Comparison of ENCODE assay signal across 7 cellular contexts in the genomic region with DNA sequence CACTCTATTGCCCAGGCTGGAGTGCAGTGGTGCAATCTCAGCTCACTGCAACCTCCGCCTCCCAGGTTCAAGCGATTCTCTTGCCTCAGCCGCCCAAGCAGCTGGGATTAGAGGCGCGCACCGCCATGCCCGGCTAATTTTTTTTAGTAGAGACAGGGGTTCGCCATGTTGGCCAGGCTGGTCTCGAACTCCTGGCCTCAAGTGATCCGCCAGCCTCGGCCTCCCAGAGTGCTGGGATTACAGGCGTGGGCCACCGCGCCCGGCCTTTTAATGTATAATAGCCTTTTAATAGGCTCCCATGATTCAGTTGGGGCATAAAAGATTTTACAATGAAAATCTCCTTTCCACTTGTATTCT. TPM values are rescaled to one million over a fixed set of nuclear protein-coding genes. Genes with fewer than 3 reads are reported as not detected.
A peak's percentile ranks its signal among the peaks of the same experiment; 100 is the strongest.
DNase-seq lines count a peak whose midpoint lies in the region; ATAC-seq, FAIRE-seq and TF ChIP-seq lines count a peak whose summit lies in the region.
"Not testable (repeated sequence)": the region's sequence is repeated elsewhere in the genome, so short reads cannot be mapped to it uniquely, and the experiment has no call there.

No MANE protein-coding gene starts in this region.

- H3K9me3 ChIP-seq in HCT116 (ENCODE audit: control insufficient read depth in 1 of 2, insufficient read depth in 1 of 2, low read depth in 1 of 2, low read length in 2 of 2); GM12878 (replicated peaks; ENCODE audit: control insufficient read depth, insufficient read depth, low read length): not testable (repeated sequence)

- TF ChIP-seq CTCF in HCT116 (IDR thresholded peaks at IDR 0.05 in 2 of 3, conservative IDR thresholded peaks at IDR 0.05 in 1 of 3; ENCODE audit: borderline replicate concordance in 1 of 3, insufficient read depth in 1 of 3, low read depth in 2 of 3, low read length in 2 of 3); GM12878 (IDR thresholded peaks at IDR 0.05 in 2 of 3, conservative IDR thresholded peaks at IDR 0.05 in 1 of 3; ENCODE audit: control insufficient read depth in 2 of 3, extremely low read depth in 1 of 3, insufficient read depth in 1 of 3, low read depth in 3 of 3, low read length in 3 of 3); epithelial cell of proximal tubule (conservative IDR thresholded peaks at IDR 0.05; ENCODE audit: low read depth, low read length); kidney epithelial cell (IDR thresholded peaks at IDR 0.05; ENCODE audit: insufficient read depth, low read length, poor library complexity, severe bottlenecking): not testable (repeated sequence)
- peak; percentile 36 for TF ChIP-seq CTCF in nephron progenitor cell (IDR thresholded peaks at IDR 0.05)

- H3K79me2 ChIP-seq in HCT116 (ENCODE audit: insufficient read depth, low read length); GM12878 (ENCODE audit: control insufficient read depth, insufficient read depth, low read length): not testable (repeated sequence)

- H3K4me2 ChIP-seq in HCT116 (ENCODE audit: low read length) (peak overlapping the region; percentile 94), GM12878 (ENCODE audit: control insufficient read depth, insufficient read depth) (peak overlapping the region; percentile 58; the same call in 1 of the 2 replicates)

- H3K27me3 Mint-ChIP-seq in activated CD4-positive, alpha-beta T cell treated with anti-CD3 and anti-CD28 coated beads for 36 hours; nephron progenitor cell (ENCODE audit: low read depth, poor library complexity); stimulated activated memory B cell treated with anti-CD40 and anti-IgM and Interleukin-4, amounts not matched to agents 10 μg/mL and 1 μg/mL and 100 μg/mL, for 72 hours: not testable (repeated sequence)

- H3K4me1 Mint-ChIP-seq in activated CD4-positive, alpha-beta T cell treated with anti-CD3 and anti-CD28 coated beads for 36 hours: peaks cover 43% of the 10 kb centered on the region
- H3K4me1 Mint-ChIP-seq in nephron progenitor cell: peaks cover 32% of the 10 kb centered on the region
- H3K4me1 Mint-ChIP-seq in stimulated activated memory B cell treated with anti-CD40 and anti-IgM and Interleukin-4, amounts not matched to agents 10 μg/mL and 1 μg/mL and 100 μg/mL, for 72 hours: peaks cover 60% of the 10 kb centered on the region

- H3K27ac Mint-ChIP-seq in activated CD4-positive, alpha-beta T cell treated with anti-CD3 and anti-CD28 coated beads for 36 hours: peak overlapping the region; percentile 73
- H3K27ac Mint-ChIP-seq in nephron progenitor cell: not testable (repeated sequence)
- H3K27ac Mint-ChIP-seq in stimulated activated memory B cell treated with anti-CD40 and anti-IgM and Interleukin-4, amounts not matched to agents 10 μg/mL and 1 μg/mL and 100 μg/mL, for 72 hours: peak overlapping the region; percentile 92

- TF ChIP-seq RAD21 in HCT116 (IDR thresholded peaks at IDR 0.05; ENCODE audit: low read depth); GM12878 (IDR thresholded peaks at IDR 0.05; ENCODE audit: insufficient read depth, low read depth, low read length): not testable (repeated sequence)

- not testable (repeated sequence) for H3K9me2 ChIP-seq in HCT116 (ENCODE audit: insufficient read depth)

- H3K4me1 ChIP-seq in HCT116 (ENCODE audit: control insufficient read depth in 1 of 2, insufficient read depth in 2 of 2, low read length in 2 of 2) (peaks cover 28 to 43% of the 10 kb centered on the region in 2 experiments), GM12878 (ENCODE audit: control insufficient read depth, insufficient read depth, low read length) (peaks cover 12% of the 10 kb centered on the region)

- intact Hi-C loops in HCT116 (cut with micrococcal nuclease); activated CD4-positive, alpha-beta T cell treated with anti-CD3 and anti-CD28 coated beads for 36 hours (cut with DNase I, micrococcal nuclease); GM12878 (cut with micrococcal nuclease; ENCODE audit: unreplicated experiment): not testable (repeated sequence)

- H3K4me3 Mint-ChIP-seq in activated CD4-positive, alpha-beta T cell treated with anti-CD3 and anti-CD28 coated beads for 36 hours: peak overlapping the region; percentile 76
- peak overlapping the region; percentile 81 for H3K4me3 Mint-ChIP-seq in nephron progenitor cell
- H3K4me3 Mint-ChIP-seq in stimulated activated memory B cell treated with anti-CD40 and anti-IgM and Interleukin-4, amounts not matched to agents 10 μg/mL and 1 μg/mL and 100 μg/mL, for 72 hours: peak overlapping the region; percentile 82

- in situ Hi-C loops in GM12878 (cut with MboI): not testable (repeated sequence)

- H3K4me3 ChIP-seq in HCT116 (replicated peaks in 1 of 2; ENCODE audit: low read depth in 1 of 2, low read length in 2 of 2): peak overlapping the region; percentile 79 to 80
- peak overlapping the region; percentile 37; the same call in 1 of the 2 replicates for H3K4me3 ChIP-seq in GM12878
- peak overlapping the region; percentile 56 for H3K4me3 ChIP-seq in epithelial cell of proximal tubule (ENCODE audit: low read depth, low read length)
- H3K4me3 ChIP-seq in kidney epithelial cell (ENCODE audit: low read depth, low read length): peak overlapping the region; percentile 30

- H3K36me3 ChIP-seq in HCT116 (ENCODE audit: control insufficient read depth in 1 of 2, insufficient read depth in 2 of 2, low read length in 2 of 2); GM12878 (ENCODE audit: control insufficient read depth in 2 of 2, insufficient read depth in 2 of 2, low read length in 1 of 2); kidney epithelial cell (ENCODE audit: control insufficient read depth, insufficient read depth, low read length): not testable (repeated sequence)

- not testable (repeated sequence) for TF ChIP-seq EP300 in GM12878 (IDR thresholded peaks at IDR 0.05; ENCODE audit: borderline replicate concordance in 1 of 2, control insufficient read depth in 1 of 2, low read depth in 2 of 2, low read length in 2 of 2)

- POLR2A ChIA-PET in HCT116 (lab: Charles Lee): interaction anchor here (0.9 to 3.4 kb wide), 9 partner anchors 11 to 77 kb away, joined by 3 to 23 read pairs (median 4); a partner anchor contains a TSS
- POLR2A ChIA-PET in activated CD4-positive, alpha-beta T cell treated with anti-CD3 and anti-CD28 coated beads for 36 hours (lab: Charles Lee); GM12878 (lab: Charles Lee): not testable (repeated sequence)

- not testable (repeated sequence) for H2AFZ ChIP-seq in HCT116 (ENCODE audit: low read depth, low read length, poor library complexity, severe bottlenecking)
- H2AFZ ChIP-seq in GM12878 (ENCODE audit: control insufficient read depth, low read depth, low read length): peak overlapping the region; percentile 84; the same call in 1 of the 2 replicates

- ATAC-seq in HCT116: peak; percentile 43
- ATAC-seq in activated CD4-positive, alpha-beta T cell treated with anti-CD3 and anti-CD28 coated beads for 36 hours; GM12878; stimulated activated memory B cell treated with anti-CD40 and anti-IgM and Interleukin-4, amounts not matched to agents 10 μg/mL and 1 μg/mL and 100 μg/mL, for 72 hours: not testable (repeated sequence)

- SMC1A ChIA-PET in GM12878 (lab: Charles Lee; ENCODE audit: uncharacterized antibody, unreplicated experiment): not testable (repeated sequence)

- CTCF ChIA-PET in HCT116 (lab: Charles Lee); activated CD4-positive, alpha-beta T cell treated with anti-CD3 and anti-CD28 coated beads for 36 hours (lab: Charles Lee): not testable (repeated sequence)
- CTCF ChIA-PET in GM12878 (lab: Yijun Ruan, JAX): interaction anchor here (0.9 kb wide), 1 partner anchor 45 kb away, joined by 3 read pairs; no protein-coding TSS in a partner anchor

- DNase-seq in HCT116 (ENCODE audit: low read depth, low spot score); activated CD4-positive, alpha-beta T cell treated with anti-CD3 and anti-CD28 coated beads for 36 hours; GM12878 (ENCODE audit: low read depth, low spot score); epithelial cell of proximal tubule (ENCODE audit: low read depth); kidney epithelial cell (ENCODE audit: low read depth); nephron progenitor cell: not testable (repeated sequence)

- H4K20me1 ChIP-seq in HCT116 (ENCODE audit: insufficient read depth); GM12878 (ENCODE audit: control insufficient read depth, insufficient read depth): not testable (repeated sequence)

- H3K27ac ChIP-seq in HCT116 (ENCODE audit: low read depth, low read length): peak overlapping the region; percentile 86
- H3K27ac ChIP-seq in GM12878 (ENCODE audit: control insufficient read depth, insufficient read depth): not testable (repeated sequence)

- H3K9me3 Mint-ChIP-seq in activated CD4-positive, alpha-beta T cell treated with anti-CD3 and anti-CD28 coated beads for 36 hours (ENCODE audit: low read depth); nephron progenitor cell; stimulated activated memory B cell treated with anti-CD40 and anti-IgM and Interleukin-4, amounts not matched to agents 10 μg/mL and 1 μg/mL and 100 μg/mL, for 72 hours: not testable (repeated sequence)

- not testable (repeated sequence) for H3K27me3 ChIP-seq in HCT116 (ENCODE audit: insufficient read depth, low read length); GM12878 (replicated peaks in 1 of 2; ENCODE audit: control insufficient read depth in 2 of 2, insufficient read depth in 2 of 2, low read length in 1 of 2); kidney epithelial cell (ENCODE audit: control insufficient read depth, insufficient read depth, low read length)

- not testable (repeated sequence) for FAIRE-seq in GM12878 (lab: Jason Lieb, UNC)

- BruUV-seq in HCT116 (replicated peaks; lab: Mats Ljungman, UMichigan): TSS peak; percentile 96
- BruUV-seq in GM12878 (replicated peaks; lab: Mats Ljungman, UMichigan): not testable (repeated sequence)

- H3K9ac ChIP-seq in HCT116 (ENCODE audit: low read length): peak overlapping the region; percentile 83
- H3K9ac ChIP-seq in GM12878 (ENCODE audit: control insufficient read depth, insufficient read depth, low read length): not testable (repeated sequence)

- not testable (repeated sequence) for TF ChIP-seq POLR2A in HCT116 (IDR thresholded peaks at IDR 0.05; ENCODE audit: borderline replicate concordance, extremely low read depth, insufficient read depth, insufficient read length); GM12878 (IDR thresholded peaks at IDR 0.05; ENCODE audit: low read depth, low read length)

- WGBS in GM12878 (ENCODE audit: insufficient coverage, insufficient replicate concordance, low lambda C conversion rate, missing lambda C conversion rate): 86% methylated on average over 15 of the region's 15 CpGs

- RAD21 ChIA-PET in HCT116 (lab: Charles Lee; ENCODE audit: low non-redundant PET in 1 of 2, low total read pairs in 2 of 2, uncharacterized antibody in 2 of 2, unreplicated experiment in 2 of 2): interaction anchor here (1.1 to 1.2 kb wide), 2 partner anchors 59 to 61 kb away, joined by 3 read pairs; no protein-coding TSS in a partner anchor
- RAD21 ChIA-PET in GM12878 (lab: Charles Lee; ENCODE audit: unreplicated experiment): not testable (repeated sequence)

- H3K36me3 Mint-ChIP-seq in activated CD4-positive, alpha-beta T cell treated with anti-CD3 and anti-CD28 coated beads for 36 hours (ENCODE audit: low read depth); nephron progenitor cell (ENCODE audit: low read depth); stimulated activated memory B cell treated with anti-CD40 and anti-IgM and Interleukin-4, amounts not matched to agents 10 μg/mL and 1 μg/mL and 100 μg/mL, for 72 hours: not testable (repeated sequence)

RNA-seq across cellular contexts. Expression of a gene that starts 21.8 kb away (rescaled TPM):
- total RNA-seq in HCT116 (2021; ENCODE audit: unreplicated experiment) (258 TPM), GM12878 (2014; rRNA removed) (185 and 216 TPM in 2 replicates), GM12878 (2014; rRNA removed; fragmentation: Illumina TruSeq; extraction: Trizol) (82.8 and 83.1 TPM in 2 replicates), GM12878 (2021) (497 and 525 TPM in 2 replicates), epithelial cell of proximal tubule (797 and 896 TPM in 2 replicates), kidney epithelial cell (1,580 and 1,647 TPM in 2 replicates)
- 205 and 249 TPM in 2 replicates for polyA plus RNA-seq in HCT116 (2012)
- total RNA-seq in activated CD4-positive, alpha-beta T cell treated with anti-CD3 and anti-CD28 coated beads for 36 hours: 100 to 1,000 TPM; 720 to 773 TPM
- 209 and 215 TPM in 2 replicates for total RNA-seq in GM12878 (2013; cell fraction: nucleolus; rRNA removed)
- 79.9 TPM for polyA plus RNA-seq in GM12878 (2011; ENCODE audit: low read depth)
- polyA plus RNA-seq in GM12878 (2011; rRNA removed) (42.4 and 98.6 TPM in 2 replicates), GM12878 (2014; fragmentation: Illumina TruSeq; extraction: Trizol) (123 and 125 TPM in 2 replicates), GM12878 (2014; fragmentation: Nextera tagmentation; extraction: Ambion mirVana) (1 to 10 TPM; 5.1 to 8.1 TPM), GM12878 (2014; rRNA removed) (165 and 198 TPM in 2 replicates), GM12878 (2016; fragmentation: Nextera tagmentation; extraction: Ambion mirVana) (100 to 1,000 TPM; 228 to 236 TPM)
- 51.0 and 59.8 TPM in 2 replicates for polyA plus RNA-seq in GM12878 (2011; cell fraction: cytosol; rRNA removed)
- polyA plus RNA-seq in GM12878 (2011; cell fraction: nucleus; rRNA removed): 91.7 and 127 TPM in 2 replicates
- 154 and 166 TPM in 2 replicates for polyA plus RNA-seq in GM12878 (2012)
- 168 and 298 TPM in 2 replicates for polyA minus RNA-seq in GM12878 (2011; rRNA and poly(A)+ RNA removed)
- 91.7 and 100 TPM in 2 replicates for polyA minus RNA-seq in GM12878 (2011; cell fraction: cytosol; rRNA and poly(A)+ RNA removed)
- polyA minus RNA-seq in GM12878 (2011; cell fraction: nucleus; rRNA and poly(A)+ RNA removed): 54.6 and 83.0 TPM in 2 replicates
